Comparison of ENCODE assay signal across 22 cellular contexts in genomic region chr10:124252097-124252715, GRCh38.
DNase-seq lines count a peak whose midpoint lies in the region; ATAC-seq and TF ChIP-seq lines count a peak whose summit lies in the region.
"Had no signal": no experiment of that assay in that cellular context is flagged by ENCODE, and none has a peak within 500 bp of the region (broad histone marks: within the 10 kb centered on the region; RNA-seq: fewer than 3 reads in every experiment).

No MANE protein-coding gene starts in this region.

- DNase-seq in ELF-1 (ENCODE audit: low read depth, low spot score) (peak; percentile 0), OCI-LY7 (ENCODE audit: low spot score) (no peak), mesenteric fat pad (ENCODE audit: low spot score) (peak; percentile 16), NCI-H2227 (lab: John Stamatoyannopoulos, UW; ENCODE audit: unreplicated experiment) (no peak), NCI-H187 treated with DMSO at 0.1 percent for 48 hours (lab: John Stamatoyannopoulos, UW) (no peak)
- DNase-seq: AML-193; CD4-positive, CD25-positive, alpha-beta regulatory T cell; GM23248; KBM-7; NCI-H1105; NCI-H146; NCI-H2081; NCI-H2171; NCI-H524 treated with DMSO at 0.1 percent for 48 hours; NCI-H82; PC-9; RPMI8226; SHP77 had no signal

- H3K4me3 ChIP-seq in BLaER1, result no peak overlapping the region
- H3K4me3 ChIP-seq in OCI-LY7 (ENCODE audit: low read depth, low read length, poor library complexity, severe bottlenecking), result no peak overlapping the region
- H3K4me3 ChIP-seq: GM23248, HAP-1, PC-9 had no signal

- no peak overlapping the region for H3K9ac ChIP-seq in BLaER1
- H3K9ac ChIP-seq: GM23248 had no signal

- H3K4me1 ChIP-seq in BLaER1, result peaks cover 66% of the 10 kb centered on the region
- peaks cover 21% of the 10 kb centered on the region for H3K4me1 ChIP-seq in OCI-LY7 (ENCODE audit: insufficient read depth, low read length, poor library complexity, severe bottlenecking)
- H3K4me1 ChIP-seq: HAP-1 had no signal

- H3K79me2 ChIP-seq in OCI-LY7 (ENCODE audit: insufficient read depth, low read depth, low read length), result no peaks in the 10 kb centered on the region

- H4K20me1 ChIP-seq in BLaER1, result no peaks in the 10 kb centered on the region
- no peaks in the 10 kb centered on the region for H4K20me1 ChIP-seq in OCI-LY7 (ENCODE audit: insufficient read depth, low read length)

- H3K36me3 ChIP-seq in BLaER1 (no peaks in the 10 kb centered on the region), OCI-LY7 (ENCODE audit: insufficient read depth, low read length) (no peaks in the 10 kb centered on the region)
- H3K36me3 ChIP-seq: HAP-1 had no signal

- BruUV-seq in OCI-LY7 (replicated peaks; lab: Mats Ljungman, UMichigan), result no TSS peak

- intact Hi-C loops in OCI-LY7 (cut with micrococcal nuclease; ENCODE audit: unreplicated experiment), result no loop called here

- H3K9me2 ChIP-seq in OCI-LY7 (ENCODE audit: insufficient read depth, low read length), result no peaks in the 10 kb centered on the region

- no peak overlapping the region for H3K27ac ChIP-seq in BLaER1
- H3K27ac ChIP-seq in OCI-LY7 (ENCODE audit: low read depth, low read length, poor library complexity, severe bottlenecking), result no peak overlapping the region
- H3K27ac ChIP-seq: GM23248, PC-9 had no signal

- POLR2A ChIA-PET in OCI-LY7 (lab: Charles Lee), result interaction anchor here (0.8 kb wide), 1 partner anchor 109 kb away, joined by 6 read pairs; no protein-coding TSS in a partner anchor

- H3K4me2 ChIP-seq in BLaER1, result peak overlapping the region; percentile 72
- H3K4me2 ChIP-seq in OCI-LY7 (ENCODE audit: low read length), result no peak overlapping the region
- H3K4me2 ChIP-seq: PC-9 had no signal

- peak overlapping the region; percentile 62; the same call in 1 of the 2 replicates for H2AFZ ChIP-seq in OCI-LY7 (ENCODE audit: low read length)
- H2AFZ ChIP-seq: GM23248, PC-9 had no signal

- no peak for TF ChIP-seq CTCF in OCI-LY7 (conservative IDR thresholded peaks at IDR 0.05; ENCODE audit: low read length)

- ATAC-seq in GM18870 (IDR thresholded peaks at IDR 0.05; ENCODE audit: unreplicated experiment), result no peak
- no peak for ATAC-seq in HG03378 (IDR thresholded peaks at IDR 0.05; ENCODE audit: unreplicated experiment)

- H3K9me3 ChIP-seq in BLaER1 (peaks cover 17% of the 10 kb centered on the region), OCI-LY7 (ENCODE audit: low read length) (no peaks in the 10 kb centered on the region)
- H3K9me3 ChIP-seq: HAP-1 had no signal

- no peaks in the 10 kb centered on the region for H3K27me3 ChIP-seq in BLaER1

- CTCF ChIA-PET in OCI-LY7 (lab: Charles Lee; ENCODE audit: unreplicated experiment), result interaction anchor here (0.6 kb wide), 1 partner anchor 30 kb away, joined by 3 read pairs; no protein-coding TSS in a partner anchor

Comparison
In these comparisons a context has a peak if more than half of its experiments do, and no peak if none do; other contexts are left out.
1. DNase-seq: peak in ELF-1 (single experiment) and mesenteric fat pad (single experiment); none in OCI-LY7 (single experiment), NCI-H2227 (single experiment) and NCI-H187 treated with DMSO at 0.1 percent for 48 hours (single experiment).